18 cellular contexts compared by ENCODE assay signal in genomic region chr9:98866435-98867108, GRCh38. TPM values are rescaled to one million over a fixed set of nuclear protein-coding genes. Genes with fewer than 3 reads are reported as not detected.
A peak's percentile ranks its signal among the peaks of the same experiment; 100 is the strongest.
DNase-seq lines count a peak whose midpoint lies in the region; ATAC-seq lines count a peak whose summit lies in the region.
"Had no signal": no experiment of that assay in that cellular context is flagged by ENCODE, and none has a peak within 500 bp of the region (broad histone marks: within the 10 kb centered on the region; RNA-seq: fewer than 3 reads in every experiment).

No MANE protein-coding gene starts in this region.

- DNase-seq in LHCN-M2 (ENCODE audit: low read depth) (peak; percentile 23), caudate nucleus (lab: John Stamatoyannopoulos, UW) (no peak), mesenteric fat pad (ENCODE audit: low spot score) (peak; percentile 57), ecto neural progenitor cell (ENCODE audit: low spot score) (no peak), NOMO-1 treated with DMSO at 0.1 percent for 48 hours (lab: John Stamatoyannopoulos, UW; ENCODE audit: unreplicated experiment) (no peak)
- DNase-seq: activated CD4-positive, alpha-beta T cell treated with anti-CD3 and anti-CD28 coated beads, Interleukin-2, amount 50 U/mL, for 4 hours; activated naive CD8-positive, alpha-beta T cell treated with anti-CD3 and anti-CD28 coated beads, Interleukin-2, amount 50 U/mL, for 24 hours; activated T-cell treated with anti-CD3 and anti-CD28 coated beads, Interleukin-2, amount 50 U/mL, for 4 hours; CD8-positive, alpha-beta T cell; MG63; NCI-H187; NCI-H510A; stimulated activated CD4-positive, alpha-beta T cell treated with anti-CD3 and anti-CD28 coated beads, Interleukin-12 subunit alpha, Interleukin-12 subunit beta, amount 100 ng/mL, for 4 hours; stimulated activated naive CD8-positive, alpha-beta T cell treated with anti-CD3 and anti-CD28 coated beads, Interleukin-15, Interleukin-2, amounts not matched to agents 100 U/mL and 50 U/mL, for 24 hours had no signal

- H3K4me3 ChIP-seq in urinary bladder (ENCODE audit: low read depth, low read length) = no peak overlapping the region
- H3K4me3 ChIP-seq: HAP-1, MG63 had no signal

- 52% methylated on average over 6 of the region's 6 CpGs for WGBS in urinary bladder

- ATAC-seq in HG02981 (IDR thresholded peaks at IDR 0.05; ENCODE audit: unreplicated experiment) = no peak
- ATAC-seq: activated naive CD8-positive, alpha-beta T cell treated with anti-CD3 and anti-CD28 coated beads, Interleukin-2, amount 50 U/mL, for 24 hours; activated T-cell treated with anti-CD3 and anti-CD28 coated beads, Interleukin-2, amount 50 U/mL, for 4 hours; CD8-positive, alpha-beta T cell; stimulated activated naive CD8-positive, alpha-beta T cell treated with anti-CD3 and anti-CD28 coated beads, Interleukin-15, Interleukin-2, amounts not matched to agents 100 U/mL and 50 U/mL, for 24 hours had no signal

- H3K4me1 ChIP-seq in urinary bladder (ENCODE audit: insufficient read depth) = no peaks in the 10 kb centered on the region
- H3K4me1 ChIP-seq: HAP-1 had no signal

- no peaks in the 10 kb centered on the region for H3K36me3 ChIP-seq in urinary bladder (ENCODE audit: insufficient read depth)
- H3K36me3 ChIP-seq: HAP-1, MG63 had no signal

- H3K27ac ChIP-seq in caudate nucleus (ENCODE audit: low read depth, low read length) (peak overlapping the region; percentile 22), urinary bladder (ENCODE audit: low read depth) (peak overlapping the region; percentile 33)

RNA-seq across cellular contexts. Expression of gene GALNT12, which starts 59.1 kb away (rescaled TPM):
- total RNA-seq in LHCN-M2 (2014; rRNA removed) (1.7 and 2.2 TPM in 2 replicates), mesenteric fat pad (1.4 TPM), urinary bladder (13.0 TPM)
- polyA plus RNA-seq in LHCN-M2 (2012) = 0.64 TPM
- polyA plus RNA-seq in urinary bladder = 12.6 TPM
- total RNA-seq: osteocyte had no signal

Comparison
In these comparisons a context has a peak if more than half of its experiments do, and no peak if none do; other contexts are left out.
1. DNase-seq: peak in LHCN-M2 (single experiment) and mesenteric fat pad (single experiment); none in caudate nucleus (0 of 61), ecto neural progenitor cell (single experiment) and NOMO-1 treated with DMSO at 0.1 percent for 48 hours (single experiment).